In genomic region chr11:87369888-87370287, GRCh38 we compare ENCODE assay signal across 20 cellular contexts.
"Had no signal": no experiment of that assay in that cellular context is flagged by ENCODE, and none has a peak within 500 bp of the region (broad histone marks: within the 10 kb centered on the region; RNA-seq: fewer than 3 reads in every experiment).

No MANE protein-coding gene starts in this region.

- FAIRE-seq: endometrium had no signal

- H3K4me3 ChIP-seq: hepatocyte, left lung, lung, ovary, right atrium auricular region, smooth muscle cell, tibial artery, upper lobe of right lung, vagina had no signal

- H3K27ac ChIP-seq: foreskin keratinocyte, hepatocyte, left lung, neutrophil, ovary, right atrium auricular region, tibial artery, upper lobe of right lung, vagina had no signal

- ATAC-seq: left lung; naive thymus-derived CD4-positive, alpha-beta T cell; upper lobe of right lung had no signal

- H3K4me2 ChIP-seq: hepatocyte, smooth muscle cell had no signal

- DNase-seq: cortex of kidney; effector memory CD4-positive, alpha-beta T cell; head of caudate nucleus; left lung; mesenchymal stem cell; naive thymus-derived CD4-positive, alpha-beta T cell; nephron progenitor cell; ovary; stimulated activated CD4-positive, alpha-beta T cell treated with anti-CD3 and anti-CD28 coated beads, Interleukin-2, amount 100 ng/mL, for 48 hours; stimulated activated naive CD4-positive, alpha-beta T cell treated with Interleukin-2 at 50 U/mL for 16 hours; tibial artery; upper lobe of right lung had no signal

- H3K27me3 ChIP-seq: foreskin keratinocyte, hepatocyte, left lung, ovary, right atrium auricular region, tibial artery, upper lobe of right lung, vagina had no signal

- H3K4me1 ChIP-seq: left lung, vagina had no signal

- H3K36me3 ChIP-seq: left lung, neutrophil, ovary, right atrium auricular region, tibial artery, upper lobe of right lung, vagina had no signal

- H3K79me2 ChIP-seq: hepatocyte had no signal

- H2AFZ ChIP-seq: hepatocyte had no signal

- H3K9me3 ChIP-seq: left lung, neutrophil, ovary, right atrium auricular region, tibial artery, upper lobe of right lung, vagina had no signal
